29 cellular contexts compared by ENCODE assay signal in the genomic region with DNA sequence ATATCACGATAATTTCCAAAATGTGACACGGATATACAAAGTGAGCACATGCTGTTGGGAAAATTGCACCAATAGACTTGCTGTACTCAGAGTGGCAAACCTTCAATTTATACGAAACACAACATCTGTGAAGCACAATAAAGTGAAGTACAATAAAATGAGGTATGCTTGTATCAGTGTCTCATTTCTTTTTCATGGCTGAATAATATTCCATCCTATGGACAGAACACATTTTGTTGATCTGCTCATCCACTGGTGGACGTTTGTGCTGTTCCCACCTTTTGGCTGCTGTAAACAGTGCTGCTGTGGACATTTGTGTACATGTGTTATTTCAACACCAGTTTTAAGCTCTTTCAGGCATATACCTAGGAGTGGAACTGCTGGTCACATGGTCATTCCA.
"Had no signal": no experiment of that assay in that cellular context is flagged by ENCODE, and none has a peak within 500 bp of the region (broad histone marks: within the 10 kb centered on the region; RNA-seq: fewer than 3 reads in every experiment).

No MANE protein-coding gene starts in this region.

- H3K9me3 ChIP-seq: suprapubic skin, testis, thoracic aorta, thyroid gland, transverse colon, upper lobe of right lung, uterus, vagina had no signal

- ATAC-seq: stimulated activated effector memory CD8-positive, alpha-beta T cell treated with anti-CD3 and anti-CD28 coated beads, Interleukin-12 subunit alpha, Interleukin-12 subunit beta, amount 100 ng/mL, for 72 hours; stimulated activated memory B cell treated with anti-CD40 and anti-IgM and Interleukin-4, amounts not matched to agents 10 μg/mL and 1 μg/mL and 100 μg/mL, for 72 hours; stimulated activated naive B cell treated with anti-CD40 and anti-IgM and Interleukin-4, amounts not matched to agents 10 μg/mL and 1 μg/mL and 100 μg/mL, for 72 hours; stimulated activated naive CD8-positive, alpha-beta T cell treated with anti-CD3 and anti-CD28 coated beads, Interleukin-15, amount 100 ng/mL, for 72 hours; stimulated activated naive CD8-positive, alpha-beta T cell treated with anti-CD3 and anti-CD28 coated beads, Interleukin-15, Interleukin-2, amounts not matched to agents 100 U/mL and 50 U/mL, for 24 hours; upper lobe of right lung had no signal

- H3K27me3 ChIP-seq: suprapubic skin, testis, thyroid gland, tibial artery, tibial nerve, transverse colon, upper lobe of left lung, upper lobe of right lung, uterus, vagina had no signal

- H3K27ac Mint-ChIP-seq: stimulated activated effector memory CD8-positive, alpha-beta T cell treated with anti-CD3 and anti-CD28 coated beads, Interleukin-12 subunit alpha, Interleukin-12 subunit beta, amount 100 ng/mL, for 72 hours; stimulated activated memory B cell treated with anti-CD40 and anti-IgM and Interleukin-4, amounts not matched to agents 10 μg/mL and 1 μg/mL and 100 μg/mL, for 72 hours; stimulated activated naive B cell treated with anti-CD40 and anti-IgM and Interleukin-4, amounts not matched to agents 10 μg/mL and 1 μg/mL and 100 μg/mL, for 72 hours; stimulated activated naive CD8-positive, alpha-beta T cell treated with anti-CD3 and anti-CD28 coated beads, Interleukin-15, amount 100 ng/mL, for 72 hours; stimulated activated naive CD8-positive, alpha-beta T cell treated with anti-CD3 and anti-CD28 coated beads, Interleukin-15, Interleukin-2, amounts not matched to agents 100 ng/mL and 50 ng/mL, for 24 hours; type B pancreatic cell had no signal

- H3K4me1 Mint-ChIP-seq: stimulated activated memory B cell treated with anti-CD40 and anti-IgM and Interleukin-4, amounts not matched to agents 10 μg/mL and 1 μg/mL and 100 μg/mL, for 72 hours; stimulated activated naive B cell treated with anti-CD40 and anti-IgM and Interleukin-4, amounts not matched to agents 10 μg/mL and 1 μg/mL and 100 μg/mL, for 72 hours had no signal

- H3K4me3 ChIP-seq: stomach, suprapubic skin, testis, thoracic aorta, thyroid gland, tibial artery, tibial nerve, transverse colon, upper lobe of left lung, upper lobe of right lung, uterus, vagina had no signal

- H3K36me3 ChIP-seq: stomach, suprapubic skin, thoracic aorta, thyroid gland, tibial artery, tibial nerve, transverse colon, upper lobe of left lung, upper lobe of right lung, uterus, vagina had no signal

- H3K27ac ChIP-seq: stomach, suprapubic skin, testis, thoracic aorta, thyroid gland, tibial artery, tibial nerve, transverse colon, upper lobe of left lung, upper lobe of right lung, uterus, vagina had no signal

- H3K27me3 Mint-ChIP-seq: stimulated activated memory B cell treated with anti-CD40 and anti-IgM and Interleukin-4, amounts not matched to agents 10 μg/mL and 1 μg/mL and 100 μg/mL, for 72 hours; type B pancreatic cell had no signal

- H3K36me3 Mint-ChIP-seq: stimulated activated effector memory CD8-positive, alpha-beta T cell treated with anti-CD3 and anti-CD28 coated beads, Interleukin-12 subunit alpha, Interleukin-12 subunit beta, amount 100 ng/mL, for 72 hours; stimulated activated memory B cell treated with anti-CD40 and anti-IgM and Interleukin-4, amounts not matched to agents 10 μg/mL and 1 μg/mL and 100 μg/mL, for 72 hours; type B pancreatic cell had no signal

- H3K4me1 ChIP-seq: stomach, suprapubic skin, testis, thyroid gland, tibial nerve, transverse colon, upper lobe of left lung, upper lobe of right lung, uterus, vagina had no signal

- FAIRE-seq: urothelium cell line had no signal

- H3K9me3 Mint-ChIP-seq: stimulated activated effector memory CD8-positive, alpha-beta T cell treated with anti-CD3 and anti-CD28 coated beads, Interleukin-12 subunit alpha, Interleukin-12 subunit beta, amount 100 ng/mL, for 72 hours; stimulated activated memory B cell treated with anti-CD40 and anti-IgM and Interleukin-4, amounts not matched to agents 10 μg/mL and 1 μg/mL and 100 μg/mL, for 72 hours; stimulated activated naive CD8-positive, alpha-beta T cell treated with anti-CD3 and anti-CD28 coated beads, Interleukin-15, amount 100 ng/mL, for 72 hours; stimulated activated naive CD8-positive, alpha-beta T cell treated with anti-CD3 and anti-CD28 coated beads, Interleukin-15, Interleukin-2, amounts not matched to agents 100 ng/mL and 50 ng/mL, for 24 hours had no signal

- DNase-seq: stimulated activated CD4-positive, alpha-beta T cell treated with anti-CD3 and anti-CD28 coated beads, Interleukin-2, amount 100 ng/mL, for 48 hours; stimulated activated CD4-positive, alpha-beta T cell treated with anti-CD3 and anti-CD28 coated beads, Interleukin-4, amount 100 ng/mL, for 1 hour; stimulated activated CD4-positive, alpha-beta T cell treated with anti-CD3 and anti-CD28 coated beads, Interleukin-4, amount 100 ng/mL, for 24 hours; stimulated activated CD4-positive, alpha-beta T cell treated with anti-CD3 and anti-CD28 coated beads, Interleukin-4, amount 100 ng/mL, for 4 hours; stimulated activated CD8-positive, alpha-beta memory T cell treated with anti-CD3 and anti-CD28 coated beads, Interleukin-4, amount 100 ng/mL, for 48 hours; stimulated activated naive B cell treated with anti-CD40 and anti-IgM and Interleukin-4, amounts not matched to agents 10 μg/mL and 1 μg/mL and 100 μg/mL, for 72 hours; stimulated activated naive CD4-positive, alpha-beta T cell; stimulated activated naive CD4-positive, alpha-beta T cell treated with Interleukin-2 at 50 U/mL for 16 hours; stimulated activated naive CD8-positive, alpha-beta T cell treated with anti-CD3 and anti-CD28 coated beads, Interleukin-15, amount 100 ng/mL, for 72 hours; stimulated activated naive CD8-positive, alpha-beta T cell treated with anti-CD3 and anti-CD28 coated beads, Interleukin-15, Interleukin-2, amounts not matched to agents 100 U/mL and 50 U/mL, for 24 hours; stomach; substantia nigra; testis; thyroid gland; transverse colon; trophoblast cell; upper lobe of left lung; uterus had no signal

- H3K4me3 Mint-ChIP-seq: stimulated activated effector memory CD8-positive, alpha-beta T cell treated with anti-CD3 and anti-CD28 coated beads, Interleukin-12 subunit alpha, Interleukin-12 subunit beta, amount 100 ng/mL, for 72 hours; stimulated activated memory B cell treated with anti-CD40 and anti-IgM and Interleukin-4, amounts not matched to agents 10 μg/mL and 1 μg/mL and 100 μg/mL, for 72 hours; stimulated activated naive B cell treated with anti-CD40 and anti-IgM and Interleukin-4, amounts not matched to agents 10 μg/mL and 1 μg/mL and 100 μg/mL, for 72 hours; stimulated activated naive CD8-positive, alpha-beta T cell treated with anti-CD3 and anti-CD28 coated beads, Interleukin-15, amount 100 ng/mL, for 72 hours; stimulated activated naive CD8-positive, alpha-beta T cell treated with anti-CD3 and anti-CD28 coated beads, Interleukin-15, Interleukin-2, amounts not matched to agents 100 ng/mL and 50 ng/mL, for 24 hours; type B pancreatic cell had no signal
